8 cellular contexts compared by ENCODE assay signal in the genomic region with DNA sequence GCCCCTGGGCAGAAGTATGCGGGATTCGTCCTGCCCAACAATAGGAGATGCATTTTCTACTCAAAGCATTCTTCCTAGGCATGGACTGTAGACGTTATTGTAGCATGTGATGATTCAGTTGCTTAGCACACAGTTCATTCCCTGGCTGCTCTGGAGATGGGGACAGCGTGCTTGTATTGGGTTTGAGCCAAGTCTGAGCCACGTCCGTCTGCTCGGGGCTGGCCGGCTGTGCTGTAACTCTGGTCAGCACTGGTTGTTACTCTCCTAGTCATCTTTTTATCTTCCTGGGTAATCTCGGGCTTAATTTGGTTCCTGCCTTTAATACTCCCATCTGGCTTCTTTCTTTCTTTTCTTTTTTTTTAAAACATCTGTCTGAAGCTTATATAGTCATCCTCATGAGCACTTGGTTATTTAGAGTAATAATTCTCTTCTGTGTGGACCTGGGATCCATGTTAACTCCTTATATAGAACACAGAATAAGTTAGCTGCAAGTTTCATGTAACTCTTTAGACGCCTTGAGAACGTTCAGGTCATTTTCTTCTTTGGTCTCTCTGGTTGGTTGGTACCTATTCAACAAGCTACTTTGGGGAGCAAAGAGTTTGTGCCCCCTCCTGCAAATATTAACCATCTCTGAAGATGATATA.
DNase-seq lines count a peak whose midpoint lies in the region; ATAC-seq lines count a peak whose summit lies in the region.

No MANE protein-coding gene starts in this region.

- in situ Hi-C loops in SK-MEL-5 (cut with HindIII; ENCODE audit: low pct_unique_long_range_greater_than_20kb, low sequenced_read_pairs): no loop called here

- DNase-seq in GM03348 (ENCODE audit: low spot score) (peak; percentile 89), SK-MEL-5 (ENCODE audit: low read depth, low spot score) (peak; percentile 82), glomerular visceral epithelial cell (ENCODE audit: extremely low spot score) (peak; percentile 97), putamen (ENCODE audit: low spot score) (peak; percentile 26), GDM1 (lab: John Stamatoyannopoulos, UW) (no peak), activated gamma-delta T cell (lab: John Stamatoyannopoulos, UW) (no peak)

- ATAC-seq in HG03139 (IDR thresholded peaks at IDR 0.05; ENCODE audit: unreplicated experiment): no peak
- ATAC-seq in HG02798 (IDR thresholded peaks at IDR 0.05; ENCODE audit: poor library complexity, unreplicated experiment): no peak

Comparison
In these comparisons a context has a peak if more than half of its experiments do, and no peak if none do; other contexts are left out.
1. DNase-seq: peak in GM03348 (single experiment), SK-MEL-5 (single experiment), glomerular visceral epithelial cell (single experiment) and putamen (single experiment); none in GDM1 (single experiment) and activated gamma-delta T cell (single experiment).